Comparison of ENCODE assay signal across 11 cellular contexts in the genomic region with DNA sequence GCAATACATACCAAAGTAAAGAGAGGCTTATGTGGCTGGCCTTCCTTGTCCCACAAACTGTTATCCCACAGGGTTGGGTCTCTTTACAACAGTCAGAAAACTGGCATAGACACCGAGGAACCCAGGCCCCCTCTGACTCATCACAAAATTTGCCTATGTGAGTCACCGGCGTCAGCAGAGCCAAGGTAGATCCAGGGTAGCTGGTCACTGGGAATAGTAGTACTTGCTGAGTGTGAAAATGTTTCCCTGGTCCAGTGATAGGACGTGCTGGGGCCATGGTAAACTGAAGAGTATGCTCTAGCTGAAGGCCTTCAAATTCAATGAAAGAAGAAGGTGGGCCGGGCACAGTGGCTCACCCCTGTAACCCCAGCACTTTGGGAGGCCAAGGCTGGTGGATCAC. TPM values are rescaled to one million over a fixed set of nuclear protein-coding genes. Genes with fewer than 3 reads are reported as not detected.
DNase-seq lines count a peak whose midpoint lies in the region; ATAC-seq and TF ChIP-seq lines count a peak whose summit lies in the region.
"Had no signal": no experiment of that assay in that cellular context is flagged by ENCODE, and none has a peak within 500 bp of the region (broad histone marks: within the 10 kb centered on the region; RNA-seq: fewer than 3 reads in every experiment).

No MANE protein-coding gene starts in this region.

- H3K4me1 Mint-ChIP-seq in MCF 10A (ENCODE audit: insufficient read depth, unreplicated experiment), result peaks cover 11% of the 10 kb centered on the region
- H3K4me1 Mint-ChIP-seq: central memory CD8-positive, alpha-beta T cell had no signal

- in situ Hi-C loops in transverse colon (cut with MboI; ENCODE audit: low pct_ligation_motif_present in 1 of 4, low pct_unique_long_range_greater_than_20kb in 1 of 4, low sequenced_read_pairs in 3 of 4), result no loop called here

- H3K4me3 ChIP-seq in breast epithelium (no peak overlapping the region), transverse colon (no peak overlapping the region)

- peak; percentile 94 for ATAC-seq in foreskin keratinocyte
- ATAC-seq in HG03175 (IDR thresholded peaks at IDR 0.05; ENCODE audit: unreplicated experiment), result no peak
- ATAC-seq in HG03520 (IDR thresholded peaks at IDR 0.05; ENCODE audit: unreplicated experiment), result no peak

- POLR2A ChIA-PET in MCF 10A (lab: Yijun Ruan, JAX), result interaction anchor here (0.6 to 1.0 kb wide), 3 partner anchors 11 to 387 kb away, joined by 3 to 9 read pairs (median 3); a partner anchor contains a TSS

- intact Hi-C loops in MCF 10A (cut with micrococcal nuclease), result no loop called here
- intact Hi-C loops in breast epithelium (cut with DNase I; ENCODE audit: low total_unique reads), result no loop called here
- intact Hi-C loops in transverse colon (cut with DNase I; ENCODE audit: low total_unique reads), result no loop called here

- no peak for TF ChIP-seq EP300 in transverse colon (IDR thresholded peaks at IDR 0.05; ENCODE audit: low read depth)

- H3K27ac Mint-ChIP-seq in MCF 10A (ENCODE audit: low read depth, unreplicated experiment), result peak overlapping the region; percentile 73

- no peak overlapping the region for H3K27ac ChIP-seq in breast epithelium
- H3K27ac ChIP-seq in foreskin keratinocyte, result no peak overlapping the region
- peak overlapping the region; percentile 45 to 79 (median 72) for H3K27ac ChIP-seq in transverse colon

- TF ChIP-seq POLR2A in breast epithelium (IDR thresholded peaks at IDR 0.05), result no peak
- TF ChIP-seq POLR2A in transverse colon (IDR thresholded peaks at IDR 0.05), result no peak

- WGBS in transverse colon (ENCODE audit: low coverage in 1 of 2), 2 donors, result 58 to 90% methylated on average over 2 to 5 of the region's 5 CpGs

- no peaks in the 10 kb centered on the region for H3K4me1 ChIP-seq in breast epithelium
- peaks cover 4% of the 10 kb centered on the region for H3K4me1 ChIP-seq in foreskin keratinocyte
- peaks cover 0 to 25% (median 14%) of the 10 kb centered on the region in 4 donors for H3K4me1 ChIP-seq in transverse colon

- TF ChIP-seq CTCF in MCF 10A (IDR thresholded peaks at IDR 0.05; ENCODE audit: unreplicated experiment) (no peak), breast epithelium (IDR thresholded peaks at IDR 0.05) (no peak), foreskin keratinocyte (conservative IDR thresholded peaks at IDR 0.05) (no peak), transverse colon (IDR thresholded peaks at IDR 0.05) (no peak)

- DNase-seq in MCF 10A (ENCODE audit: unreplicated experiment), result peak; percentile 89
- DNase-seq in breast epithelium (ENCODE audit: low spot score in 2 of 2), result no peak
- DNase-seq in T1000 (lab: John Stamatoyannopoulos, UW), result peak; percentile 9
- peak; percentile 37 to 73 for DNase-seq in foreskin keratinocyte
- DNase-seq in transverse colon, result peak; percentile 28
- DNase-seq in ecto neural progenitor cell (ENCODE audit: low spot score), result no peak
- DNase-seq: Kasumi-1, naive B cell had no signal

- no peaks in the 10 kb centered on the region for H3K9me3 Mint-ChIP-seq in MCF 10A (ENCODE audit: unreplicated experiment)
- H3K9me3 Mint-ChIP-seq: central memory CD8-positive, alpha-beta T cell had no signal

- no TSS peak for BruUV-seq in MCF 10A (replicated peaks; lab: Mats Ljungman, UMichigan)

- no peaks in the 10 kb centered on the region for H3K9me3 ChIP-seq in breast epithelium
- no peaks in the 10 kb centered on the region for H3K9me3 ChIP-seq in transverse colon

- CTCF ChIA-PET in MCF 10A (lab: Yijun Ruan, JAX), result no interaction called here

- H3K36me3 Mint-ChIP-seq in MCF 10A (ENCODE audit: insufficient read depth, unreplicated experiment), result no peaks in the 10 kb centered on the region
- H3K36me3 Mint-ChIP-seq: naive B cell had no signal

- no peaks in the 10 kb centered on the region for H3K27me3 ChIP-seq in breast epithelium
- H3K27me3 ChIP-seq in foreskin keratinocyte, result no peaks in the 10 kb centered on the region
- H3K27me3 ChIP-seq in transverse colon, result no peaks in the 10 kb centered on the region

- no peaks in the 10 kb centered on the region for H3K27me3 Mint-ChIP-seq in MCF 10A (ENCODE audit: insufficient read depth, unreplicated experiment)
- H3K27me3 Mint-ChIP-seq: central memory CD8-positive, alpha-beta T cell; naive B cell had no signal

- H3K36me3 ChIP-seq in breast epithelium, result no peaks in the 10 kb centered on the region
- no peaks in the 10 kb centered on the region for H3K36me3 ChIP-seq in transverse colon

- H3K4me3 Mint-ChIP-seq in MCF 10A (ENCODE audit: unreplicated experiment), result no peak overlapping the region
- H3K4me3 Mint-ChIP-seq: central memory CD8-positive, alpha-beta T cell had no signal

RNA-seq across cellular contexts. Expression of a gene that starts 27.1 kb away (rescaled TPM):
- total RNA-seq in MCF 10A (2022) (31.9 and 34.7 TPM in 2 replicates), breast epithelium (10 to 100 TPM; 37.0 to 64.5 (median 53.1) TPM), foreskin keratinocyte (23.1 and 30.1 TPM in 2 replicates), transverse colon (10 to 100 TPM; 27.0 to 78.4 (median 43.1) TPM)
- polyA plus RNA-seq in foreskin keratinocyte, result 2.8 and 3.5 TPM in 2 replicates

Comparison
In these comparisons a context has a peak if more than half of its experiments do, and no peak if none do; other contexts are left out.
1. DNase-seq: peak in MCF 10A (single experiment), T1000 (single experiment), foreskin keratinocyte (2 of 2) and transverse colon (single experiment); none in breast epithelium (0 of 2) and ecto neural progenitor cell (single experiment).
2. H3K27ac ChIP-seq: peak in transverse colon (4 of 4); none in breast epithelium (0 of 2) and foreskin keratinocyte (single experiment).